In the genomic region with DNA sequence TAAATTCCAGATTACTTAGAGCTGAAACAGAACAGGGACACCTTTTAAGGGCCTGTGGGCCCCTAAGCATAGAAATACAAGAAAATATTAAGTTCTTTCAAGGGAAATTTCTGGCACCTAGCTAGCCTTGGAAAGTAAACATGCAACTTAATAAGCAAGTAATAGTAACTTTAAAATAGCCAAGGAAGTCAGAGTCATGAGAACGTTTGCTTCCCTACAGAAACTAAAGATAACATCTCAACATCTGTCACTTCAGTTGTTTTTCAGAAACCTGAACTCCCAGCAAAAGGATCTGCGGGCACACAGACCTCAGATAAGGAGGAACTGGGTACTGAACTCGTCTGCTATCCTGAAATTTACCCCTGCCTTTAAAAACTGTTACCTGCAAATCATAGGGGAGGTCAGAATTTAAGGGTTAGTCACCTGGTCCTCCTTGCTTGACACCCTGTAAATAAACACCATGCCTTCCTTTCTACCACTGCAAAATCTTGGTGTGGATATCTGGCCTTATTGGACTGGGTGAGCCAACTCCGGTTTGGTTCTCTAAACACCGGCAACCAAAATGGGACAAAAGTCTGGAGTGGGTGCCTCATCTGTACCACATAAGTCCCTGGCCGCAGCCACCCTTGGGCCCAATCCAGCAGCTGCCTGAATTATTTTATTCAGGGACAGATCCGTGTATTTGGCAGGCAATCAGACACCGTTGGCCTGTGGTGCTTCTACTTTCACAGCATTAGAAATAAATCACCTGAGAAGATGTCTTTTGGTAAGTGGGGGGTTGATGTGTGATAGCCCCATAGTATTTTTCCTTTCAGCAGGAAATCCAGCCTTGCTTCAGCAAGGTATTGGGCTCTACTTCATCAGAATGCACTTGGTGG, we compare ENCODE assay signal across 1 cellular context.
A peak's percentile ranks its signal among the peaks of the same experiment; 100 is the strongest.
TF ChIP-seq lines count a peak whose summit lies in the region.

No MANE protein-coding gene starts in this region.

TF ChIP-seq in K562, 482 proteins besides CTCF, POLR2A, EP300 and RAD21 (continued from another document and continues in another):
- TF ChIP-seq, protein P1, sequence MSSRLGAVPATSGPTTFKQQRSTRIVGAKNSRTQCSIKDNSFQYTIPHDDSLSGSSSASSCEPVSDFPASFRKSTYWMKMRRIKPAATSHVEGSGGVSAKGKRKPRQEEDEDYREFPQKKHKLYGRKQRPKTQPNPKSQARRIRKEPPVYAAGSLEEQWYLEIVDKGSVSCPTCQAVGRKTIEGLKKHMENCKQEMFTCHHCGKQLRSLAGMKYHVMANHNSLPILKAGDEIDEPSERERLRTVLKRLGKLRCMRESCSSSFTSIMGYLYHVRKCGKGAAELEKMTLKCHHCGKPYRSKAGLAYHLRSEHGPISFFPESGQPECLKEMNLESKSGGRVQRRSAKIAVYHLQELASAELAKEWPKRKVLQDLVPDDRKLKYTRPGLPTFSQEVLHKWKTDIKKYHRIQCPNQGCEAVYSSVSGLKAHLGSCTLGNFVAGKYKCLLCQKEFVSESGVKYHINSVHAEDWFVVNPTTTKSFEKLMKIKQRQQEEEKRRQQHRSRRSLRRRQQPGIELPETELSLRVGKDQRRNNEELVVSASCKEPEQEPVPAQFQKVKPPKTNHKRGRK (tag; IDR thresholded peaks at IDR 0.05) = no peak
- TF ChIP-seq MCM7 (IDR thresholded peaks at IDR 0.05) = no peak
- peak; percentile 91 for TF ChIP-seq HDAC2 (IDR thresholded peaks at IDR 0.05)
- TF ChIP-seq ZBTB49 (CRISPR knock-in tag; IDR thresholded peaks at IDR 0.05; ENCODE audit: borderline replicate concordance) = no peak
- TF ChIP-seq ZNF76 (CRISPR knock-in tag; IDR thresholded peaks at IDR 0.05; ENCODE audit: borderline replicate concordance) = no peak
- peak; percentile 87 for TF ChIP-seq LEF1 (IDR thresholded peaks at IDR 0.05)
- no peak for TF ChIP-seq ZC3H8 (IDR thresholded peaks at IDR 0.05)
- TF ChIP-seq XRCC4 (IDR thresholded peaks at IDR 0.05; ENCODE audit: extremely low read depth, insufficient read depth, insufficient read length) = no peak
- no peak for TF ChIP-seq SNAPC5 (CRISPR knock-in tag; IDR thresholded peaks at IDR 0.05)
- no peak for TF ChIP-seq EGR1 (conservative IDR thresholded peaks at IDR 0.05)
- TF ChIP-seq RFX1 (IDR thresholded peaks at IDR 0.05) = no peak
- no peak for TF ChIP-seq HNRNPUL1 (IDR thresholded peaks at IDR 0.05; ENCODE audit: low read length)
- TF ChIP-seq NR2C1 (IDR thresholded peaks at IDR 0.05) = no peak; the same call in 1 of the 2 replicates
- TF ChIP-seq NR2C1 (tag; IDR thresholded peaks at IDR 0.05) = 0 out of 2 replicates have a peak, but pooled peaks have one; percentile 8
- TF ChIP-seq HMGN3 (IDR thresholded peaks at IDR 0.05; ENCODE audit: borderline replicate concordance, extremely low read depth, insufficient read length, low read depth, low read length) = peak; percentile 61
- TF ChIP-seq ZNF41 (CRISPR knock-in tag; conservative IDR thresholded peaks at IDR 0.05) = no peak
- TF ChIP-seq SRSF3 (IDR thresholded peaks at IDR 0.05; ENCODE audit: insufficient read depth, low read length) = no peak
- TF ChIP-seq HES1 (IDR thresholded peaks at IDR 0.05; ENCODE audit: low read depth) = no peak; the same call in none of the 2 replicates
- TF ChIP-seq CSDE1 (IDR thresholded peaks at IDR 0.05) = no peak
- TF ChIP-seq, protein P2, sequence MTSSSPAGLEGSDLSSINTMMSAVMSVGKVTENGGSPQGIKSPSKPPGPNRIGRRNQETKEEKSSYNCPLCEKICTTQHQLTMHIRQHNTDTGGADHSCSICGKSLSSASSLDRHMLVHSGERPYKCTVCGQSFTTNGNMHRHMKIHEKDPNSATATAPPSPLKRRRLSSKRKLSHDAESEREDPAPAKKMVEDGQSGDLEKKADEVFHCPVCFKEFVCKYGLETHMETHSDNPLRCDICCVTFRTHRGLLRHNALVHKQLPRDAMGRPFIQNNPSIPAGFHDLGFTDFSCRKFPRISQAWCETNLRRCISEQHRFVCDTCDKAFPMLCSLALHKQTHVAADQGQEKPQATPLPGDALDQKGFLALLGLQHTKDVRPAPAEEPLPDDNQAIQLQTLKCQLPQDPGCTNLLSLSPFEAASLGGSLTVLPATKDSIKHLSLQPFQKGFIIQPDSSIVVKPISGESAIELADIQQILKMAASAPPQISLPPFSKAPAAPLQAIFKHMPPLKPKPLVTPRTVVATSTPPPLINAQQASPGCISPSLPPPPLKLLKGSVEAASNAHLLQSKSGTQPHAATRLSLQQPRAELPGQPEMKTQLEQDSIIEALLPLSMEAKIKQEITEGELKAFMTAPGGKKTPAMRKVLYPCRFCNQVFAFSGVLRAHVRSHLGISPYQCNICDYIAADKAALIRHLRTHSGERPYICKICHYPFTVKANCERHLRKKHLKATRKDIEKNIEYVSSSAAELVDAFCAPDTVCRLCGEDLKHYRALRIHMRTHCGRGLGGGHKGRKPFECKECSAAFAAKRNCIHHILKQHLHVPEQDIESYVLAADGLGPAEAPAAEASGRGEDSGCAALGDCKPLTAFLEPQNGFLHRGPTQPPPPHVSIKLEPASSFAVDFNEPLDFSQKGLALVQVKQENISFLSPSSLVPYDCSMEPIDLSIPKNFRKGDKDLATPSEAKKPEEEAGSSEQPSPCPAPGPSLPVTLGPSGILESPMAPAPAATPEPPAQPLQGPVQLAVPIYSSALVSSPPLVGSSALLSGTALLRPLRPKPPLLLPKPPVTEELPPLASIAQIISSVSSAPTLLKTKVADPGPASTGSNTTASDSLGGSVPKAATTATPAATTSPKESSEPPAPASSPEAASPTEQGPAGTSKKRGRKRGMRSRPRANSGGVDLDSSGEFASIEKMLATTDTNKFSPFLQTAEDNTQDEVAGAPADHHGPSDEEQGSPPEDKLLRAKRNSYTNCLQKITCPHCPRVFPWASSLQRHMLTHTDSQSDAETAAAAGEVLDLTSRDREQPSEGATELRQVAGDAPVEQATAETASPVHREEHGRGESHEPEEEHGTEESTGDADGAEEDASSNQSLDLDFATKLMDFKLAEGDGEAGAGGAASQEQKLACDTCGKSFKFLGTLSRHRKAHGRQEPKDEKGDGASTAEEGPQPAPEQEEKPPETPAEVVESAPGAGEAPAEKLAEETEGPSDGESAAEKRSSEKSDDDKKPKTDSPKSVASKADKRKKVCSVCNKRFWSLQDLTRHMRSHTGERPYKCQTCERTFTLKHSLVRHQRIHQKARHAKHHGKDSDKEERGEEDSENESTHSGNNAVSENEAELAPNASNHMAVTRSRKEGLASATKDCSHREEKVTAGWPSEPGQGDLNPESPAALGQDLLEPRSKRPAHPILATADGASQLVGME (CRISPR knock-in tag; IDR thresholded peaks at IDR 0.05) = no peak
- no peak for TF ChIP-seq PRMT5 (CRISPR knock-in tag; IDR thresholded peaks at IDR 0.05)
- TF ChIP-seq ZNF134 (CRISPR knock-in tag; conservative IDR thresholded peaks at IDR 0.05) = no peak
- TF ChIP-seq ZNF717 (CRISPR knock-in tag; IDR thresholded peaks at IDR 0.05) = no peak
- peak; percentile 80; the same call in 1 of the 2 replicates for TF ChIP-seq ZNF644 (tag; IDR thresholded peaks at IDR 0.05; ENCODE audit: low read depth)
- TF ChIP-seq ATF1 (CRISPR knock-in tag; IDR thresholded peaks at IDR 0.05) = no peak
- peak; percentile 50 for TF ChIP-seq ATF1 (tag; IDR thresholded peaks at IDR 0.05)
- TF ChIP-seq, protein P3, sequence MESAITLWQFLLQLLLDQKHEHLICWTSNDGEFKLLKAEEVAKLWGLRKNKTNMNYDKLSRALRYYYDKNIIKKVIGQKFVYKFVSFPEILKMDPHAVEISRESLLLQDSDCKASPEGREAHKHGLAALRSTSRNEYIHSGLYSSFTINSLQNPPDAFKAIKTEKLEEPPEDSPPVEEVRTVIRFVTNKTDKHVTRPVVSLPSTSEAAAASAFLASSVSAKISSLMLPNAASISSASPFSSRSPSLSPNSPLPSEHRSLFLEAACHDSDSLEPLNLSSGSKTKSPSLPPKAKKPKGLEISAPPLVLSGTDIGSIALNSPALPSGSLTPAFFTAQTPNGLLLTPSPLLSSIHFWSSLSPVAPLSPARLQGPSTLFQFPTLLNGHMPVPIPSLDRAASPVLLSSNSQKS (CRISPR knock-in tag; IDR thresholded peaks at IDR 0.05) = no peak
- peak; percentile 46; the same call in 1 of the 2 replicates for TF ChIP-seq HSF4 (CRISPR knock-in tag; IDR thresholded peaks at IDR 0.05; ENCODE audit: borderline replicate concordance)
- no peak for TF ChIP-seq ZNF551 (CRISPR knock-in tag; IDR thresholded peaks at IDR 0.05)
- 0 out of 2 replicates have a peak, but pooled peaks have one; percentile 59 for TF ChIP-seq FOXJ2 (tag; IDR thresholded peaks at IDR 0.05)
- no peak for TF ChIP-seq ZNF280A (IDR thresholded peaks at IDR 0.05; ENCODE audit: low read depth, partially characterized antibody)
- TF ChIP-seq MEF2A (IDR thresholded peaks at IDR 0.05; ENCODE audit: control insufficient read depth, low read depth, low read length) = no peak
- TF ChIP-seq PTTG1 (tag; IDR thresholded peaks at IDR 0.05; ENCODE audit: low read depth) = no peak
- TF ChIP-seq, protein P4, sequence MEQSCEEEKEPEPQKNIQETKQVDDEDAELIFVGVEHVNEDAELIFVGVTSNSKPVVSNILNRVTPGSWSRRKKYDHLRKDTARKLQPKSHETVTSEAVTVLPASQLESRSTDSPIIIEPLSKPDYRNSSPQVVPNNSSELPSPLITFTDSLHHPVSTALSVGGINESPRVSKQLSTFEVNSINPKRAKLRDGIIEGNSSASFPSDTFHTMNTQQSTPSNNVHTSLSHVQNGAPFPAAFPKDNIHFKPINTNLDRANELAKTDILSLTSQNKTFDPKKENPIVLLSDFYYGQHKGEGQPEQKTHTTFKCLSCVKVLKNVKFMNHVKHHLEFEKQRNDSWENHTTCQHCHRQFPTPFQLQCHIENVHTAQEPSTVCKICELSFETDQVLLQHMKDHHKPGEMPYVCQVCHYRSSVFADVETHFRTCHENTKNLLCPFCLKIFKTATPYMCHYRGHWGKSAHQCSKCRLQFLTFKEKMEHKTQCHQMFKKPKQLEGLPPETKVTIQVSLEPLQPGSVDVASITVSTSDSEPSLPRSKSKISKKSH (CRISPR knock-in tag; IDR thresholded peaks at IDR 0.05) = no peak
- no peak for TF ChIP-seq ZNF707 (CRISPR knock-in tag; conservative IDR thresholded peaks at IDR 0.05)
- TF ChIP-seq CTBP1 (IDR thresholded peaks at IDR 0.05; ENCODE audit: borderline replicate concordance) = peak; percentile 91
- TF ChIP-seq RUNX1 (IDR thresholded peaks at IDR 0.05; ENCODE audit: low read depth) = no peak
- TF ChIP-seq, protein P5, sequence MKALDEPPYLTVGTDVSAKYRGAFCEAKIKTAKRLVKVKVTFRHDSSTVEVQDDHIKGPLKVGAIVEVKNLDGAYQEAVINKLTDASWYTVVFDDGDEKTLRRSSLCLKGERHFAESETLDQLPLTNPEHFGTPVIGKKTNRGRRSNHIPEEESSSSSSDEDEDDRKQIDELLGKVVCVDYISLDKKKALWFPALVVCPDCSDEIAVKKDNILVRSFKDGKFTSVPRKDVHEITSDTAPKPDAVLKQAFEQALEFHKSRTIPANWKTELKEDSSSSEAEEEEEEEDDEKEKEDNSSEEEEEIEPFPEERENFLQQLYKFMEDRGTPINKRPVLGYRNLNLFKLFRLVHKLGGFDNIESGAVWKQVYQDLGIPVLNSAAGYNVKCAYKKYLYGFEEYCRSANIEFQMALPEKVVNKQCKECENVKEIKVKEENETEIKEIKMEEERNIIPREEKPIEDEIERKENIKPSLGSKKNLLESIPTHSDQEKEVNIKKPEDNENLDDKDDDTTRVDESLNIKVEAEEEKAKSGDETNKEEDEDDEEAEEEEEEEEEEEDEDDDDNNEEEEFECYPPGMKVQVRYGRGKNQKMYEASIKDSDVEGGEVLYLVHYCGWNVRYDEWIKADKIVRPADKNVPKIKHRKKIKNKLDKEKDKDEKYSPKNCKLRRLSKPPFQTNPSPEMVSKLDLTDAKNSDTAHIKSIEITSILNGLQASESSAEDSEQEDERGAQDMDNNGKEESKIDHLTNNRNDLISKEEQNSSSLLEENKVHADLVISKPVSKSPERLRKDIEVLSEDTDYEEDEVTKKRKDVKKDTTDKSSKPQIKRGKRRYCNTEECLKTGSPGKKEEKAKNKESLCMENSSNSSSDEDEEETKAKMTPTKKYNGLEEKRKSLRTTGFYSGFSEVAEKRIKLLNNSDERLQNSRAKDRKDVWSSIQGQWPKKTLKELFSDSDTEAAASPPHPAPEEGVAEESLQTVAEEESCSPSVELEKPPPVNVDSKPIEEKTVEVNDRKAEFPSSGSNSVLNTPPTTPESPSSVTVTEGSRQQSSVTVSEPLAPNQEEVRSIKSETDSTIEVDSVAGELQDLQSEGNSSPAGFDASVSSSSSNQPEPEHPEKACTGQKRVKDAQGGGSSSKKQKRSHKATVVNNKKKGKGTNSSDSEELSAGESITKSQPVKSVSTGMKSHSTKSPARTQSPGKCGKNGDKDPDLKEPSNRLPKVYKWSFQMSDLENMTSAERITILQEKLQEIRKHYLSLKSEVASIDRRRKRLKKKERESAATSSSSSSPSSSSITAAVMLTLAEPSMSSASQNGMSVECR (CRISPR knock-in tag; IDR thresholded peaks at IDR 0.05) = no peak
